Comparison of ENCODE assay signal across 5 cellular contexts in the genomic region with DNA sequence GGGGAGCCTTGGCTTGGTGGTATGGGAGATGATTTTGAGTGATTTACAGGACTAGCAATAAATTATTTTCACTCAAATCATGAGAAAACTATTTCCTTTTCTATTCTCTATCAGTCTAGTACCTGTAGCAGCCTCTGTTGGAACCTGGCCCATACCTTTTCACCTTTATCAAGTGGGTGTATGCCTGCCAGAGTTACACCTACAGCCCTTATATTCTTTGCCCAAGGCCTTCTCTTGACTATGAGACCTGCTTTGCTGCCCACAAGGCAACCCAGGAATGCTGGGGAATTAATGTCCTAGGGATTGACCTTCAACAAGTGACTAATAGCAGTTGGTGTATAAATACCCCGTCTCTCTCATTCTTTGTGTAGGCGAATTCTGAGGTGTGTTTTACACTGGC.
"Had no signal": no experiment of that assay in that cellular context is flagged by ENCODE, and none has a peak within 500 bp of the region (broad histone marks: within the 10 kb centered on the region; RNA-seq: fewer than 3 reads in every experiment).

No MANE protein-coding gene starts in this region.

- H3K4me3 Mint-ChIP-seq: GM23338, H9 had no signal

- H3K27ac Mint-ChIP-seq: GM23338, H9 had no signal

- ATAC-seq: GM23338, K562 had no signal

- H3K4me3 ChIP-seq: GM23338, K562 had no signal

- H3K9me3 Mint-ChIP-seq: GM23338, H9 had no signal

- DNase-seq: H9, HCEC 1CT, IMR-90 had no signal
